23 cellular contexts compared by ENCODE assay signal in genomic region chr5:267716-268115, GRCh38.
"Had no signal": no experiment of that assay in that cellular context is flagged by ENCODE, and none has a peak within 500 bp of the region (broad histone marks: within the 10 kb centered on the region; RNA-seq: fewer than 3 reads in every experiment).

No MANE protein-coding gene starts in this region.

- H3K27ac ChIP-seq: body of pancreas, cardiac muscle cell, parathyroid adenoma, right lobe of liver, skin epidermis, testis, uterus had no signal

- ATAC-seq: activated T-helper 17 cell treated with anti-CD3 and anti-CD28 coated beads, Interleukin-2, amount 50 U/mL, for 72 hours; body of pancreas; natural killer cell treated with Interleukin-12 subunit alpha and Interleukin-12 subunit beta and Interleukin-15 and Interleukin-18, amount 100 ng/mL, for 72 hours; right lobe of liver had no signal

- DNase-seq: activated CD4-positive, alpha-beta memory T cell treated with anti-CD3 and anti-CD28 coated beads, Interleukin-2, amount 10 ng/mL, durations not matched to agents 7 days and 5 days; activated CD4-positive, alpha-beta T cell treated with anti-CD3 and anti-CD28 coated beads for 48 hours; activated CD4-positive, CD25-positive, alpha-beta regulatory T cell; activated naive CD4-positive, alpha-beta T cell; anterior cingulate cortex; body of pancreas; cortex of kidney; foreskin fibroblast; right lobe of liver; stimulated activated CD4-positive, alpha-beta T cell treated with anti-CD3 and anti-CD28 coated beads, Interleukin-15, amount 100 ng/mL, for 24 hours; stimulated activated CD8-positive, alpha-beta memory T cell treated with anti-CD3 and anti-CD28 coated beads, Interleukin-4, amount 100 ng/mL, for 48 hours; stimulated activated naive CD4-positive, alpha-beta T cell; testis; trophoblast cell; uterus had no signal

- H3K27me3 Mint-ChIP-seq: activated CD4-positive, alpha-beta memory T cell treated with anti-CD3 and anti-CD28 coated beads, Interleukin-2, amount 10 ng/mL, durations not matched to agents 7 days and 5 days; activated T-helper 17 cell treated with anti-CD3 and anti-CD28 coated beads, Interleukin-2, amount 50 U/mL, for 72 hours; natural killer cell treated with Interleukin-12 subunit alpha and Interleukin-12 subunit beta and Interleukin-15 and Interleukin-18, amount 100 ng/mL, for 72 hours had no signal

- H3K9me3 ChIP-seq: body of pancreas, right lobe of liver, testis, uterus had no signal

- H3K27me3 ChIP-seq: body of pancreas, cardiac muscle cell, right lobe of liver, testis, uterus had no signal

- H3K4me1 Mint-ChIP-seq: activated T-helper 17 cell treated with anti-CD3 and anti-CD28 coated beads, Interleukin-2, amount 50 U/mL, for 72 hours had no signal

- H3K9me3 Mint-ChIP-seq: activated CD4-positive, alpha-beta memory T cell treated with anti-CD3 and anti-CD28 coated beads, Interleukin-2, amount 10 ng/mL, durations not matched to agents 7 days and 5 days; activated T-helper 17 cell treated with anti-CD3 and anti-CD28 coated beads, Interleukin-2, amount 50 U/mL, for 72 hours; mesothelial cell of epicardium; natural killer cell treated with Interleukin-12 subunit alpha and Interleukin-12 subunit beta and Interleukin-15 and Interleukin-18, amount 100 ng/mL, for 72 hours; T-helper 1 cell treated with Interleukin-12 subunit alpha and Interleukin-12 subunit beta and Interleukin-4 antibody, amounts not matched to agents 30 μg/mL and 1 μg/mL, for 36 hours had no signal

- H3K4me3 ChIP-seq: body of pancreas, cardiac muscle cell, lung, right lobe of liver, skin epidermis, testis, uterus had no signal

- H3K4me3 Mint-ChIP-seq: activated CD4-positive, alpha-beta memory T cell treated with anti-CD3 and anti-CD28 coated beads, Interleukin-2, amount 10 ng/mL, durations not matched to agents 7 days and 5 days; activated T-helper 17 cell treated with anti-CD3 and anti-CD28 coated beads, Interleukin-2, amount 50 U/mL, for 72 hours; mesothelial cell of epicardium; natural killer cell treated with Interleukin-12 subunit alpha and Interleukin-12 subunit beta and Interleukin-15 and Interleukin-18, amount 100 ng/mL, for 72 hours; T-helper 1 cell treated with Interleukin-12 subunit alpha and Interleukin-12 subunit beta and Interleukin-4 antibody, amounts not matched to agents 30 μg/mL and 1 μg/mL, for 36 hours had no signal

- H3K36me3 ChIP-seq: right lobe of liver, uterus had no signal

- H3K27ac Mint-ChIP-seq: activated CD4-positive, alpha-beta memory T cell treated with anti-CD3 and anti-CD28 coated beads, Interleukin-2, amount 10 ng/mL, durations not matched to agents 7 days and 5 days; activated T-helper 17 cell treated with anti-CD3 and anti-CD28 coated beads, Interleukin-2, amount 50 U/mL, for 72 hours; mesothelial cell of epicardium; natural killer cell treated with Interleukin-12 subunit alpha and Interleukin-12 subunit beta and Interleukin-15 and Interleukin-18, amount 100 ng/mL, for 72 hours; T-helper 1 cell treated with Interleukin-12 subunit alpha and Interleukin-12 subunit beta and Interleukin-4 antibody, amounts not matched to agents 30 μg/mL and 1 μg/mL, for 36 hours had no signal

- H3K4me1 ChIP-seq: uterus had no signal
